ENCODE assay signal across 8 cellular contexts in the genomic region with DNA sequence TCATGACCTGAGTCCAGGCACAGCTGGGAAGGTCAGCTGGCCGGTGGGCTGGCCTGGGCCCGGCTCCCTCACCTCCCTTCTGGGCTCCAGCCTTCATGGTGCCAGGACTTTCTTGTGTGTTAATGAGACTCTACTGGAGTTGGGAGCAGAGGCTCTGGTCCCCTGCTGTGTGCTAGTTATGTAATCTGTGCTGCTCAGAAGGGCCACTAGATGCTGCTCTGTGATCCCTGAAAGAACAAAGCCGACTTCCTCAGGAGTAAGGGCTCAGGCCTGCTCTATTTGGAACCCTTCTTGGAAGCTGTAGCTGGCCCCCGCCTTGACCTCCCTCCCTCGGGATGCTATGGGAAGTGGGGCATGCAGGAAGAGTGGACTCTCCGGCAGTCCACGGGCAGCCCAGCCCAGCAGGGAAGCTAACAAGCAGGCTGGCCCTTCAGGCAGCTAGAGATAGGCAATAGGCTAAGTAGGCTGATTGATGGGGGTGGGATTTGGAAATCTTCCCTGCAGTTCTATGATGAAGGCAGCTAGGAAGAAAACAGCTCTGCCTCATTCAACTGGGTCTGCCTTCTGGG. TPM values are rescaled to one million over a fixed set of nuclear protein-coding genes. Genes with fewer than 3 reads are reported as not detected.
A peak's percentile ranks its signal among the peaks of the same experiment; 100 is the strongest.
DNase-seq lines count a peak whose midpoint lies in the region; ATAC-seq and TF ChIP-seq lines count a peak whose summit lies in the region.

No MANE protein-coding gene starts in this region.

- peak overlapping the region; percentile 40 for H3K27ac Mint-ChIP-seq in activated T-cell treated with anti-CD3 and anti-CD28 coated beads, Interleukin-2, amount 50 U/mL, for 24 hours
- no peak overlapping the region for H3K27ac Mint-ChIP-seq in activated T-cell treated with anti-CD3 and anti-CD28 coated beads, Interleukin-2, amount 50 U/mL, for 72 hours
- peak overlapping the region; percentile 11 for H3K27ac Mint-ChIP-seq in stimulated activated memory B cell treated with anti-CD40 and anti-IgM and Interleukin-4, amounts not matched to agents 10 μg/mL and 1 μg/mL and 100 μg/mL, for 72 hours
- H3K27ac Mint-ChIP-seq in Calu3 (ENCODE audit: unreplicated experiment) = no peak overlapping the region

- H3K4me3 ChIP-seq in NB4 (ENCODE audit: low read depth, low read length) = no peak overlapping the region

- H3K9me3 Mint-ChIP-seq in activated T-cell treated with anti-CD3 and anti-CD28 coated beads, Interleukin-2, amount 50 U/mL, for 24 hours = no peaks in the 10 kb centered on the region
- H3K9me3 Mint-ChIP-seq in activated T-cell treated with anti-CD3 and anti-CD28 coated beads, Interleukin-2, amount 50 U/mL, for 72 hours = no peaks in the 10 kb centered on the region
- H3K9me3 Mint-ChIP-seq in stimulated activated memory B cell treated with anti-CD40 and anti-IgM and Interleukin-4, amounts not matched to agents 10 μg/mL and 1 μg/mL and 100 μg/mL, for 72 hours = no peaks in the 10 kb centered on the region
- H3K9me3 Mint-ChIP-seq in Calu3 (ENCODE audit: low read depth, unreplicated experiment) = no peaks in the 10 kb centered on the region

- CTCF ChIA-PET in Calu3 (lab: Charles Lee) = interaction anchor here (0.8 kb wide), 1 partner anchor 21 kb away, joined by 3 read pairs; no protein-coding TSS in a partner anchor

- peaks cover 70% of the 10 kb centered on the region for H3K36me3 Mint-ChIP-seq in activated T-cell treated with anti-CD3 and anti-CD28 coated beads, Interleukin-2, amount 50 U/mL, for 24 hours (ENCODE audit: low read depth)
- H3K36me3 Mint-ChIP-seq in activated T-cell treated with anti-CD3 and anti-CD28 coated beads, Interleukin-2, amount 50 U/mL, for 72 hours (ENCODE audit: insufficient read depth in 2 of 2) = peaks cover 9 to 21% of the 10 kb centered on the region in 2 donors
- H3K36me3 Mint-ChIP-seq in stimulated activated memory B cell treated with anti-CD40 and anti-IgM and Interleukin-4, amounts not matched to agents 10 μg/mL and 1 μg/mL and 100 μg/mL, for 72 hours = peaks cover 31% of the 10 kb centered on the region
- H3K36me3 Mint-ChIP-seq in Calu3 (ENCODE audit: insufficient read depth, unreplicated experiment) = peaks cover 65% of the 10 kb centered on the region

- no peak overlapping the region for H3K4me3 Mint-ChIP-seq in activated T-cell treated with anti-CD3 and anti-CD28 coated beads, Interleukin-2, amount 50 U/mL, for 24 hours
- no peak overlapping the region for H3K4me3 Mint-ChIP-seq in activated T-cell treated with anti-CD3 and anti-CD28 coated beads, Interleukin-2, amount 50 U/mL, for 72 hours
- H3K4me3 Mint-ChIP-seq in stimulated activated memory B cell treated with anti-CD40 and anti-IgM and Interleukin-4, amounts not matched to agents 10 μg/mL and 1 μg/mL and 100 μg/mL, for 72 hours = no peak overlapping the region
- H3K4me3 Mint-ChIP-seq in Calu3 (ENCODE audit: low read depth, unreplicated experiment) = no peak overlapping the region

- DNase-seq in activated T-cell treated with anti-CD3 and anti-CD28 coated beads, Interleukin-2, amount 50 U/mL, for 24 hours = peak; percentile 53
- DNase-seq in activated T-cell treated with anti-CD3 and anti-CD28 coated beads, Interleukin-2, amount 50 U/mL, for 72 hours = no peak
- DNase-seq in NB4 (ENCODE audit: low read depth) = peak; percentile 79
- DNase-seq in SK-N-DZ (ENCODE audit: low spot score) = peak; percentile 79
- DNase-seq in dedifferentiated amniotic fluid mesenchymal stem cell (ENCODE audit: extremely low spot score) = peak; percentile 43
- peak; percentile 17 for DNase-seq in kidney glomerular epithelial cell (lab: John Stamatoyannopoulos, UW)
- DNase-seq in Calu3 = no peak

- BruUV-seq in Calu3 (replicated peaks; lab: Mats Ljungman, UMichigan) = no TSS peak

- intact Hi-C loops in Calu3 (cut with micrococcal nuclease; ENCODE audit: unreplicated experiment) = loop anchor here (5.0 kb wide), 1 partner anchor 274 kb away; no protein-coding TSS in a partner anchor

- no peak for TF ChIP-seq POLR2A in NB4 (IDR thresholded peaks at IDR 0.05; ENCODE audit: extremely low read depth, insufficient read length)

- H3K27me3 Mint-ChIP-seq in activated T-cell treated with anti-CD3 and anti-CD28 coated beads, Interleukin-2, amount 50 U/mL, for 24 hours = no peaks in the 10 kb centered on the region
- no peaks in the 10 kb centered on the region for H3K27me3 Mint-ChIP-seq in activated T-cell treated with anti-CD3 and anti-CD28 coated beads, Interleukin-2, amount 50 U/mL, for 72 hours (ENCODE audit: low read depth)
- H3K27me3 Mint-ChIP-seq in stimulated activated memory B cell treated with anti-CD40 and anti-IgM and Interleukin-4, amounts not matched to agents 10 μg/mL and 1 μg/mL and 100 μg/mL, for 72 hours = no peaks in the 10 kb centered on the region
- H3K27me3 Mint-ChIP-seq in Calu3 (ENCODE audit: unreplicated experiment) = no peaks in the 10 kb centered on the region

- H3K4me1 Mint-ChIP-seq in activated T-cell treated with anti-CD3 and anti-CD28 coated beads, Interleukin-2, amount 50 U/mL, for 24 hours (ENCODE audit: low read depth) = peaks cover 22% of the 10 kb centered on the region
- peaks cover 27% of the 10 kb centered on the region for H3K4me1 Mint-ChIP-seq in activated T-cell treated with anti-CD3 and anti-CD28 coated beads, Interleukin-2, amount 50 U/mL, for 72 hours (ENCODE audit: low read depth)
- H3K4me1 Mint-ChIP-seq in stimulated activated memory B cell treated with anti-CD40 and anti-IgM and Interleukin-4, amounts not matched to agents 10 μg/mL and 1 μg/mL and 100 μg/mL, for 72 hours = peaks cover 22% of the 10 kb centered on the region
- H3K4me1 Mint-ChIP-seq in Calu3 (ENCODE audit: low read depth, unreplicated experiment) = peaks cover 17% of the 10 kb centered on the region

- TF ChIP-seq CTCF in NB4 (IDR thresholded peaks at IDR 0.05; ENCODE audit: low read depth, low read length) = peak; percentile 76
- no peak for TF ChIP-seq CTCF in Calu3 (IDR thresholded peaks at IDR 0.05; ENCODE audit: unreplicated experiment)

- no peak for ATAC-seq in activated T-cell treated with anti-CD3 and anti-CD28 coated beads, Interleukin-2, amount 50 U/mL, for 72 hours (replicated peaks in 1 of 2)
- ATAC-seq in stimulated activated memory B cell treated with anti-CD40 and anti-IgM and Interleukin-4, amounts not matched to agents 10 μg/mL and 1 μg/mL and 100 μg/mL, for 72 hours = peak; percentile 52

RNA-seq across cellular contexts. Expression of gene CDK5R1, which starts 3.3 kb away (rescaled TPM):
- 10 to 100 TPM; 22.5 to 24.6 TPM for total RNA-seq in activated T-cell treated with anti-CD3 and anti-CD28 coated beads, Interleukin-2, amount 50 U/mL, for 72 hours
- polyA plus RNA-seq in SK-N-DZ (2014; cell fraction: cytosol; rRNA removed) = 21.6 and 23.7 TPM in 2 replicates
- 20.3 and 21.7 TPM in 2 replicates for polyA plus RNA-seq in SK-N-DZ (2014; cell fraction: nucleus; rRNA removed)
- total RNA-seq in Calu3 (2022) = 4.0 and 4.3 TPM in 2 replicates

RNA-seq across cellular contexts. Expression of gene PSMD11, which starts 39.2 kb away (rescaled TPM):
- 100 to 1,000 TPM; 131 to 134 TPM for total RNA-seq in activated T-cell treated with anti-CD3 and anti-CD28 coated beads, Interleukin-2, amount 50 U/mL, for 72 hours
- 56.4 and 58.2 TPM in 2 replicates for polyA plus RNA-seq in SK-N-DZ (2014; cell fraction: cytosol; rRNA removed)
- polyA plus RNA-seq in SK-N-DZ (2014; cell fraction: nucleus; rRNA removed) = 34.3 and 88.4 TPM in 2 replicates
- 152 and 167 TPM in 2 replicates for total RNA-seq in Calu3 (2022)

Comparison
In these comparisons a context has a peak if more than half of its experiments do, and no peak if none do; other contexts are left out.
1. DNase-seq: peak in activated T-cell treated with anti-CD3 and anti-CD28 coated beads, Interleukin-2, amount 50 U/mL, for 24 hours (single experiment), NB4 (single experiment), SK-N-DZ (single experiment), dedifferentiated amniotic fluid mesenchymal stem cell (single experiment) and kidney glomerular epithelial cell (single experiment); none in activated T-cell treated with anti-CD3 and anti-CD28 coated beads, Interleukin-2, amount 50 U/mL, for 72 hours (0 of 2) and Calu3 (single experiment).
2. H3K27ac Mint-ChIP-seq: peak in activated T-cell treated with anti-CD3 and anti-CD28 coated beads, Interleukin-2, amount 50 U/mL, for 24 hours (single experiment) and stimulated activated memory B cell treated with anti-CD40 and anti-IgM and Interleukin-4, amounts not matched to agents 10 μg/mL and 1 μg/mL and 100 μg/mL, for 72 hours (single experiment); none in activated T-cell treated with anti-CD3 and anti-CD28 coated beads, Interleukin-2, amount 50 U/mL, for 72 hours (single experiment) and Calu3 (single experiment).